In the genomic region with DNA sequence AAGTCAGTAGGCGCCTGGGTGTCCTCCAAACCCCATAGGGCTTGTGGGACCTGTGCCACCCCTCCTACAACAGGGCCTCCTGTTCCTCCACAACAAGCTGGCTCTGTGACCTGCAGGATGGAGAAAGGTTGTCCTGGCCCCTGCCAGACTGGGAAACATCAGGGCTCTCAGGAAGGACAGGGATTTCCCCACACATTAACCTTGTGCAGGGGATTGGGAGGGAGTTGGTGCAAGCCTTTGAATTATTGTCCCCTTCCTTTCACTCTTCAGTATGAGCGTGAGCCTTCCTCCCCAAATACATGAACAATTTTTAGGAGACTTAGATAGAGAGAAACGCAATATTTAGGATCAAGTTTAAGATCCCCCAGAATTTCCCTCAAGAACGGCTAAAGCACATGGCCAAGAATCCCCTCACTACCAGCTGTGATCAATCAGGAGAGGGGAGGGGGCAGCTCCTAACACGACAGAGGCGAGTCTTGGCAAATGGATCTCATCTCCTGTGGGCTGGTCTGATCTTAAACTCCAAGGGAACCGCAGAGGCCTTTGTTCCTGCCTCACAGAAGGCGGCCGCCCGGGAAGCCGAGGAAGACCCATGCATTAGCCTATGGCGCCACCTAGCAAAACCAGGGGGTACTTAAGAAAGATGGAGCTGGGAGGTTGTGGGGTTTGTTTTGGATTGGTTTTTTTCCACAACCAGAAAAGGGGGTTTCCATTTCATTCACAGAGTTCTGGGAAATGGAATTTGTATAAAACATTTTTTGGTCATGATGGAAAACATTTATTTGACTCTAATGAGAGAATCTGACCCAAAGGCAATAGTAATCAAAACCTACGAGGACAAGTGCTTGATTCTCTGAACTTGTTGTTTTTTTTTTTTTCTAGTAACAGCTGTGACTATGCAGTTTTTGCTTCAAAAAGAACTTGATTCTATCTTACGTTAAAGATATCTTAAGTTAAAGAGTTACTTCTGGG, we compare ENCODE assay signal across 8 cellular contexts. TPM values are rescaled to one million over a fixed set of nuclear protein-coding genes. Genes with fewer than 3 reads are reported as not detected.
DNase-seq lines count a peak whose midpoint lies in the region; ATAC-seq, FAIRE-seq and TF ChIP-seq lines count a peak whose summit lies in the region.

No MANE protein-coding gene starts in this region.

- ATAC-seq in A549 (peak; percentile 78 to 89), GM18498 (IDR thresholded peaks at IDR 0.05; ENCODE audit: unreplicated experiment) (peak; percentile 81)
- ATAC-seq in activated T-helper 17 cell treated with anti-CD3 and anti-CD28 coated beads, Interleukin-2, amount 50 U/mL, for 72 hours (replicated peaks) = peak; percentile 53

- H3K27ac ChIP-seq in A549 = peak overlapping the region; percentile 46 to 79; a peak in 4 of 6 replicates
- H3K27ac ChIP-seq in Karpas-422 (ENCODE audit: low read length) = no peak overlapping the region
- no peak overlapping the region for H3K27ac ChIP-seq in OCI-LY1 (ENCODE audit: low read depth, low read length, poor library complexity, severe bottlenecking)

- no peak overlapping the region for H2AFZ ChIP-seq in Karpas-422 (ENCODE audit: low read length)
- no peak overlapping the region for H2AFZ ChIP-seq in OCI-LY1 (ENCODE audit: low read length)

- H3K79me2 ChIP-seq in Karpas-422 (ENCODE audit: low read length) (no peaks in the 10 kb centered on the region), OCI-LY1 (ENCODE audit: insufficient read depth, low read length) (no peaks in the 10 kb centered on the region)

- CTCF ChIA-PET in A549 (lab: Yijun Ruan, JAX) = interaction anchor here (0.5 to 10.1 kb wide), 95 partner anchors 9 to 601 kb away, joined by 3 to 242 read pairs (median 4); a partner anchor contains a TSS

- no peaks in the 10 kb centered on the region for H3K9me3 Mint-ChIP-seq in activated T-helper 17 cell treated with anti-CD3 and anti-CD28 coated beads, Interleukin-2, amount 50 U/mL, for 72 hours
- no peaks in the 10 kb centered on the region for H3K9me3 Mint-ChIP-seq in osteocyte (ENCODE audit: unreplicated experiment)

- TF ChIP-seq CTCF in A549 (IDR thresholded peaks at IDR 0.05) = peak; percentile 89
- TF ChIP-seq CTCF in OCI-LY1 (IDR thresholded peaks at IDR 0.05; ENCODE audit: low read length) = peak; percentile 83
- peak; percentile 93 for TF ChIP-seq CTCF in osteocyte (IDR thresholded peaks at IDR 0.05)

- peaks cover 6% of the 10 kb centered on the region for H3K4me1 Mint-ChIP-seq in activated T-helper 17 cell treated with anti-CD3 and anti-CD28 coated beads, Interleukin-2, amount 50 U/mL, for 72 hours
- H3K4me1 Mint-ChIP-seq in osteocyte (ENCODE audit: unreplicated experiment) = peaks cover 43% of the 10 kb centered on the region

- no peaks in the 10 kb centered on the region for H3F3A ChIP-seq in OCI-LY1 (ENCODE audit: insufficient read depth, low read length)

- peak overlapping the region; percentile 33; the same call in 2 of the 3 replicates for H3K4me2 ChIP-seq in A549
- no peak overlapping the region for H3K4me2 ChIP-seq in Karpas-422 (ENCODE audit: low read depth, low read length, poor library complexity, severe bottlenecking)
- H3K4me2 ChIP-seq in OCI-LY1 (ENCODE audit: low read length) = no peak overlapping the region

- WGBS in A549 (ENCODE audit: missing lambda C conversion rate) = 28% methylated on average over 14 of the region's 14 CpGs

- FAIRE-seq in A549 (lab: Jason Lieb, UNC) = no peak

- H3K36me3 ChIP-seq in Karpas-422 (ENCODE audit: insufficient read depth, low read length) (no peaks in the 10 kb centered on the region), OCI-LY1 (ENCODE audit: insufficient read depth, low read length) (no peaks in the 10 kb centered on the region)

- POLR2A ChIA-PET in A549 (lab: Yijun Ruan, JAX) = interaction anchor here (1.0 to 2.3 kb wide), 2 partner anchors 368 to 427 kb away, joined by 3 to 21 read pairs; no protein-coding TSS in a partner anchor

- H3K4me1 ChIP-seq in A549 (peaks cover 43% of the 10 kb centered on the region), Karpas-422 (ENCODE audit: low read length) (no peaks in the 10 kb centered on the region), OCI-LY1 (ENCODE audit: insufficient read depth, low read length, severe bottlenecking) (no peaks in the 10 kb centered on the region)

- no peak for TF ChIP-seq POLR2A in A549 (IDR thresholded peaks at IDR 0.05; ENCODE audit: low read length)

- TF ChIP-seq EP300 in A549 (IDR thresholded peaks at IDR 0.05) = no peak

- DNase-seq in A549 (ENCODE audit: low read depth in 1 of 2, low spot score in 1 of 2) (peak; percentile 80 to 87), Karpas-422 (peak; percentile 83), germinal center (ENCODE audit: low spot score) (peak; percentile 50), osteocyte (ENCODE audit: extremely low spot score, unreplicated experiment) (peak; percentile 92), ureter (ENCODE audit: low spot score) (peak; percentile 83)

- H3K9me3 ChIP-seq in A549 (no peaks in the 10 kb centered on the region), Karpas-422 (ENCODE audit: low read length) (no peaks in the 10 kb centered on the region), OCI-LY1 (ENCODE audit: low read length) (no peaks in the 10 kb centered on the region)

- peak; percentile 96 to 99 for TF ChIP-seq RAD21 in A549 (conservative IDR thresholded peaks at IDR 0.05 in 1 of 2, IDR thresholded peaks at IDR 0.05 in 1 of 2)

- H3K9ac ChIP-seq in Karpas-422 (ENCODE audit: low read length) (no peak overlapping the region), OCI-LY1 (ENCODE audit: low read length) (no peak overlapping the region)

- no peak overlapping the region for H3K4me3 Mint-ChIP-seq in activated T-helper 17 cell treated with anti-CD3 and anti-CD28 coated beads, Interleukin-2, amount 50 U/mL, for 72 hours
- H3K4me3 Mint-ChIP-seq in osteocyte (ENCODE audit: unreplicated experiment) = no peak overlapping the region

- H3K4me3 ChIP-seq in A549 (no peak overlapping the region), Karpas-422 (ENCODE audit: low read length) (no peak overlapping the region), OCI-LY1 (ENCODE audit: low read depth, low read length, poor library complexity, severe bottlenecking) (no peak overlapping the region)

- no peaks in the 10 kb centered on the region for H3K27me3 ChIP-seq in Karpas-422 (ENCODE audit: low read length)
- H3K27me3 ChIP-seq in OCI-LY1 (ENCODE audit: insufficient read depth, low read length) = no peaks in the 10 kb centered on the region

- no peak overlapping the region for H3K27ac Mint-ChIP-seq in activated T-helper 17 cell treated with anti-CD3 and anti-CD28 coated beads, Interleukin-2, amount 50 U/mL, for 72 hours
- peak overlapping the region; percentile 23 for H3K27ac Mint-ChIP-seq in osteocyte (ENCODE audit: unreplicated experiment)

- no peaks in the 10 kb centered on the region for H3K36me3 Mint-ChIP-seq in activated T-helper 17 cell treated with anti-CD3 and anti-CD28 coated beads, Interleukin-2, amount 50 U/mL, for 72 hours (ENCODE audit: low read depth)
- no peaks in the 10 kb centered on the region for H3K36me3 Mint-ChIP-seq in osteocyte (ENCODE audit: unreplicated experiment)

- no peaks in the 10 kb centered on the region for H3K9me2 ChIP-seq in Karpas-422 (replicated peaks; ENCODE audit: insufficient read depth, low read length)
- no peaks in the 10 kb centered on the region for H3K9me2 ChIP-seq in OCI-LY1 (ENCODE audit: low read depth, low read length)

- no peaks in the 10 kb centered on the region for H4K20me1 ChIP-seq in Karpas-422 (ENCODE audit: insufficient read depth, low read depth, low read length)
- H4K20me1 ChIP-seq in OCI-LY1 (ENCODE audit: insufficient read depth, low read length) = no peaks in the 10 kb centered on the region

- H3K27me3 Mint-ChIP-seq in activated T-helper 17 cell treated with anti-CD3 and anti-CD28 coated beads, Interleukin-2, amount 50 U/mL, for 72 hours = peaks cover 22% of the 10 kb centered on the region
- no peaks in the 10 kb centered on the region for H3K27me3 Mint-ChIP-seq in osteocyte (ENCODE audit: unreplicated experiment)

TF ChIP-seq in A549, 52 proteins besides CTCF, POLR2A, EP300 and RAD21:
- TF ChIP-seq FOSL2 (IDR thresholded peaks at IDR 0.05) = no peak
- no peak for TF ChIP-seq FOSL2 (CRISPR knock-in tag; IDR thresholded peaks at IDR 0.05)
- peak; percentile 92 for TF ChIP-seq SMC3 (IDR thresholded peaks at IDR 0.05)
- TF ChIP-seq CHD4 (IDR thresholded peaks at IDR 0.05; ENCODE audit: borderline replicate concordance) = no peak
- TF ChIP-seq CEBPB (IDR thresholded peaks at IDR 0.05) = 0 out of 4 replicates have a peak, but pooled peaks of 1 of the 2 experiments have one; percentile 4
- TF ChIP-seq NR3C1 (IDR thresholded peaks at IDR 0.05) = no peak
- no peak for TF ChIP-seq KDM5A (IDR thresholded peaks at IDR 0.05)
- no peak for TF ChIP-seq JUN (IDR thresholded peaks at IDR 0.05)

RNA-seq across cellular contexts. Expression of a gene that starts 36.1 kb away (rescaled TPM):
- 92.4 and 133 TPM in 2 replicates for polyA plus RNA-seq in A549 (2011; rRNA removed)
- polyA plus RNA-seq in A549 (2012; cell fraction: cytosol; rRNA removed) = 17.7 and 20.7 TPM in 2 replicates
- polyA plus RNA-seq in A549 (2012; cell fraction: nucleus; rRNA removed) = 37.9 and 45.6 TPM in 2 replicates
- polyA plus RNA-seq in A549 (2017; fragmentation: RNase III; extraction: RNeasy Plus Mini Kit Qiagen cat#74134 plus additional on column Dnase treatment) = 46.0 to 61.2 TPM (median 58.5 TPM) in 3 replicates
- 75.0 and 78.8 TPM in 2 replicates for polyA minus RNA-seq in A549 (2011; rRNA and poly(A)+ RNA removed)
- 0.52 TPM in 1 of 2 replicates, not detected in the other for total RNA-seq in Karpas-422 (2014; rRNA removed; shearing (Covaris generic); ENCODE audit: low replicate concordance)
- total RNA-seq in activated T-helper 17 cell treated with anti-CD3 and anti-CD28 coated beads, Interleukin-2, amount 50 U/mL, for 72 hours = under 1 TPM; 0.19 to 0.26 TPM
- total RNA-seq in osteocyte = 33.1 and 34.4 TPM in 2 replicates
- total RNA-seq in ureter = 57.1 TPM

Comparison
In these comparisons a context has a peak if more than half of its experiments do, and no peak if none do; other contexts are left out.
1. H3K27ac ChIP-seq: peak in A549 (2 of 2); none in Karpas-422 (single experiment) and OCI-LY1 (single experiment).
2. RNA of a gene that starts 36.1 kb away (total RNA-seq): 57.1 TPM in ureter (single experiment) and 33.1 to 34.4 TPM in osteocyte; 0.52 TPM in Karpas-422 and 0.19 to 0.26 TPM in activated T-helper 17 cell treated with anti-CD3 and anti-CD28 coated beads, Interleukin-2, amount 50 U/mL, for 72 hours; every median in the first group is over 10 times any median in the second.
3. Peak in every context shown above with its lines, with median percentiles within 50 percentile points of each other: ATAC-seq, DNase-seq and CTCF ChIP-seq.